In the genomic region with DNA sequence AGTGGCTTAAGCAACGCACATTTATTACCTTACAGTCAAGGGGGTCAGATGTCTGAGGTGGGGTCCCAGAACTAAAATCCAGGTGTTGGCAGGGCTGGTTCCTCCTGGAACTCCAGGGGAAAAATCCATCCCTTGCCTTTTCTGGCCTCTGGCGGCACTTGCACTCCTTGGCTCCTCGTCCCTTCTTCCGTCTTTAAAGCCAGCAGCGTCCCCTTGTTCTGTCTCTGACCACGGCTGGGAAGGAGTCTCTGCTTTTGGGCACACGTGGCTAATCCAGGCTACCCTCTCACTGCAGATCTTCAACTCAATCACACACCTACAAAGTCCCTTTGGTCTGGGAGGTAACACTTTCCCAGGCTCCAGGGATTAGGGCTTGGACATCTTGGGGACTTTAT, we compare ENCODE assay signal across 13 cellular contexts.
A peak's percentile ranks its signal among the peaks of the same experiment; 100 is the strongest.
DNase-seq lines count a peak whose midpoint lies in the region; ATAC-seq, FAIRE-seq and TF ChIP-seq lines count a peak whose summit lies in the region.
"Had no signal": no experiment of that assay in that cellular context is flagged by ENCODE, and none has a peak within 500 bp of the region (broad histone marks: within the 10 kb centered on the region; RNA-seq: fewer than 3 reads in every experiment).

No MANE protein-coding gene starts in this region.

- H3K9me3 ChIP-seq in left ventricle myocardium inferior (replicated peaks) (no peaks in the 10 kb centered on the region), esophagus (ENCODE audit: control insufficient read depth in 2 of 2, insufficient read depth in 1 of 2, low read depth in 1 of 2, low read length in 1 of 2) (no peaks in the 10 kb centered on the region), pancreas (no peaks in the 10 kb centered on the region)

- DNase-seq in left ventricle myocardium inferior (no peak), Right ventricle myocardium inferior (ENCODE audit: missing footprints) (no peak), pancreas (peak in 2 of 6 donors; percentile 6 to 13), NOMO-1 treated with DMSO at 0.1 percent for 48 hours (lab: John Stamatoyannopoulos, UW; ENCODE audit: unreplicated experiment) (no peak), DMS53 (lab: John Stamatoyannopoulos, UW) (no peak), HFFc6 (no peak)
- DNase-seq: EL, NCI-H2107, T-helper 9 cell had no signal

- FAIRE-seq in pancreas (lab: Jason Lieb, UNC): no peak
- FAIRE-seq: kidney had no signal

- peaks cover 42% of the 10 kb centered on the region for H3K4me1 Mint-ChIP-seq in HFFc6 (ENCODE audit: low read depth)

- H3K4me1 ChIP-seq in left ventricle myocardium inferior: peaks cover 98% of the 10 kb centered on the region
- peaks cover 15 to 39% of the 10 kb centered on the region in 2 donors for H3K4me1 ChIP-seq in esophagus (ENCODE audit: control insufficient read depth in 2 of 2, insufficient read depth in 2 of 2, low read length in 1 of 2)
- H3K4me1 ChIP-seq in pancreas: peaks cover 51 to 64% (median 58%) of the 10 kb centered on the region in 3 donors

- H3K9me3 Mint-ChIP-seq in HFFc6: no peaks in the 10 kb centered on the region

- intact Hi-C loops in left ventricle myocardium inferior (cut with micrococcal nuclease): no loop called here
- intact Hi-C loops in Right ventricle myocardium inferior (cut with DNase I): no loop called here
- intact Hi-C loops in pancreas (cut with DNase I): no loop called here

- H3K27me3 ChIP-seq in left ventricle myocardium inferior (ENCODE audit: low read depth) (no peaks in the 10 kb centered on the region), esophagus (ENCODE audit: control insufficient read depth in 1 of 2, insufficient read depth in 2 of 2, low read length in 2 of 2) (no peaks in the 10 kb centered on the region), pancreas (no peaks in the 10 kb centered on the region)

- H3K27ac ChIP-seq in left ventricle myocardium inferior (replicated peaks) (peak overlapping the region; percentile 100), esophagus (ENCODE audit: low read depth in 2 of 2, low read length in 1 of 2) (peak overlapping the region; percentile 98 to 99), pancreas (peak overlapping the region; percentile 65 to 99 (median 98))

- ATAC-seq in Right ventricle myocardium inferior: no peak
- no peak for ATAC-seq in pancreas
- no peak for ATAC-seq in HG02588 (IDR thresholded peaks at IDR 0.05; ENCODE audit: unreplicated experiment)

- H3K4me3 ChIP-seq in left ventricle myocardium inferior (no peak overlapping the region), esophagus (ENCODE audit: low read depth in 1 of 2, low read length in 2 of 2) (no peak overlapping the region), pancreas (no peak overlapping the region)

- H3K27me3 Mint-ChIP-seq in HFFc6 (ENCODE audit: insufficient read depth): peaks cover 3% of the 10 kb centered on the region

- H3K36me3 ChIP-seq in left ventricle myocardium inferior: no peaks in the 10 kb centered on the region
- peaks cover 0 to 7% of the 10 kb centered on the region in 2 donors for H3K36me3 ChIP-seq in esophagus (ENCODE audit: control insufficient read depth in 2 of 2, insufficient read depth in 2 of 2, low read length in 1 of 2)
- H3K36me3 ChIP-seq in pancreas: no peaks in the 10 kb centered on the region

- H3K36me3 Mint-ChIP-seq in HFFc6 (ENCODE audit: low read depth): no peaks in the 10 kb centered on the region; the same call in 1 of the 2 replicates
- H3K36me3 Mint-ChIP-seq: brain had no signal

- TF ChIP-seq CTCF in left ventricle myocardium inferior (IDR thresholded peaks at IDR 0.05; ENCODE audit: borderline replicate concordance) (no peak), pancreas (IDR thresholded peaks at IDR 0.05) (no peak), HFFc6 (IDR thresholded peaks at IDR 0.05) (no peak)

- WGBS in esophagus, 2 donors: 48 to 60% methylated on average over 7 of the region's 7 CpGs
- WGBS in pancreas, 2 donors: 65 to 79% methylated on average over 7 of the region's 7 CpGs

- H3K27ac Mint-ChIP-seq in HFFc6: no peak overlapping the region

- no peak overlapping the region for H3K4me3 Mint-ChIP-seq in HFFc6
- H3K4me3 Mint-ChIP-seq: brain had no signal
